Comparison of ENCODE assay signal across 12 cellular contexts in the genomic region with DNA sequence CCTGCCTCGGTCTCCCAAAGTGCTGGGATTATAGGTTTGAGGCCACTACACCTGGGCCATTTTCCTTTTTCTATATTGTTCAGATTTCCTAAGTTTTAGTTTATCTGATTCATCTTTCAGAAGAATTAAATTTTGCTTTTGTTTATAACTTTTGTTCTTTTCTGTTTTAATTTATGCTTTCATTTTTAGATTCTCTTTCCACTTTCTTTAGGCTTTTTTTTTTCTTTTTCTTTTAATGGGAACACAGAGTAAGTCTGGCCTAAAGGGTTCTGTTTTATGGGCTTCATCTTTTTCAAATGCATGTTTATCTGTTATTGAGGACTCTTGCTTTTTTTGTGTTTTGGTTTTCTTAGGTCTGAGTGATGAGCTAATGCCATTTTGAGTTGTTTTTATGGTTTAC. TPM values are rescaled to one million over a fixed set of nuclear protein-coding genes. Genes with fewer than 3 reads are reported as not detected.
DNase-seq lines count a peak whose midpoint lies in the region; ATAC-seq, FAIRE-seq and TF ChIP-seq lines count a peak whose summit lies in the region.
"Had no signal": no experiment of that assay in that cellular context is flagged by ENCODE, and none has a peak within 500 bp of the region (broad histone marks: within the 10 kb centered on the region; RNA-seq: fewer than 3 reads in every experiment).

No MANE protein-coding gene starts in this region.

- TF ChIP-seq CTCF in HepG2 (CRISPR knock-in tag; IDR thresholded peaks at IDR 0.05) = no peak
- TF ChIP-seq CTCF in right lobe of liver (IDR thresholded peaks at IDR 0.05) = no peak
- no peak for TF ChIP-seq CTCF in WTC11 (IDR thresholded peaks at IDR 0.05)

- H3K9me3 Mint-ChIP-seq in effector memory CD8-positive, alpha-beta T cell = no peaks in the 10 kb centered on the region
- no peaks in the 10 kb centered on the region for H3K9me3 Mint-ChIP-seq in WTC11
- H3K9me3 Mint-ChIP-seq: CD8-positive, alpha-beta memory T cell; HFFc6 had no signal

- H3K27me3 ChIP-seq in HepG2 (ENCODE audit: control insufficient read depth in 1 of 2, insufficient read depth in 2 of 2, low read length in 2 of 2) = no peaks in the 10 kb centered on the region
- no peaks in the 10 kb centered on the region for H3K27me3 ChIP-seq in right lobe of liver
- H3K27me3 ChIP-seq in Karpas-422 (ENCODE audit: low read length) = no peaks in the 10 kb centered on the region
- H3K27me3 ChIP-seq: BE2C had no signal

- intact Hi-C loops in HepG2 (cut with micrococcal nuclease; ENCODE audit: unreplicated experiment) = loop anchor here (1.0 to 10.0 kb wide), 4 partner anchors 41 to 348 kb away; no protein-coding TSS in a partner anchor
- intact Hi-C loops in right lobe of liver (cut with DNase I) = no loop called here

- H3K79me2 ChIP-seq in HepG2 (ENCODE audit: insufficient read depth, low read length) (no peaks in the 10 kb centered on the region), Karpas-422 (ENCODE audit: low read length) (peaks cover 88% of the 10 kb centered on the region)

- POLR2A ChIA-PET in HepG2 (lab: Yijun Ruan, JAX) (interaction anchor here (1.0 to 1.4 kb wide), 2 partner anchors 43 to 60 kb away, joined by 3 to 4 read pairs; no protein-coding TSS in a partner anchor), WTC11 (lab: Charles Lee) (interaction anchor here (0.5 kb wide), 1 partner anchor 413 kb away, joined by 3 read pairs; no protein-coding TSS in a partner anchor)

- ATAC-seq in HepG2 (no peak), right lobe of liver (no peak), HG03097 (IDR thresholded peaks at IDR 0.05; ENCODE audit: low FRiP score, unreplicated experiment) (no peak), WTC11 (no peak)
- ATAC-seq in effector memory CD8-positive, alpha-beta T cell (replicated peaks) = no peak

- peaks cover 24 to 27% of the 10 kb centered on the region in 2 donors for H3K4me1 Mint-ChIP-seq in effector memory CD8-positive, alpha-beta T cell (ENCODE audit: low read depth in 2 of 2)
- no peaks in the 10 kb centered on the region for H3K4me1 Mint-ChIP-seq in WTC11
- H3K4me1 Mint-ChIP-seq: GM23338 had no signal

- H3K4me1 ChIP-seq in HepG2 (ENCODE audit: insufficient read depth, low read length) = no peaks in the 10 kb centered on the region
- no peaks in the 10 kb centered on the region for H3K4me1 ChIP-seq in right lobe of liver
- H3K4me1 ChIP-seq in Karpas-422 (ENCODE audit: low read length) = peaks cover 74% of the 10 kb centered on the region
- H3K4me1 ChIP-seq: BE2C had no signal

- peak overlapping the region; percentile 6 to 8 for H3K27ac Mint-ChIP-seq in effector memory CD8-positive, alpha-beta T cell
- H3K27ac Mint-ChIP-seq in WTC11 = no peak overlapping the region
- H3K27ac Mint-ChIP-seq: GM23338, HFFc6 had no signal

- H3K9me3 ChIP-seq in HepG2 (ENCODE audit: low read length) = no peaks in the 10 kb centered on the region
- no peaks in the 10 kb centered on the region for H3K9me3 ChIP-seq in right lobe of liver
- H3K9me3 ChIP-seq in Karpas-422 (ENCODE audit: low read length) = no peaks in the 10 kb centered on the region
- H3K9me3 ChIP-seq: BE2C had no signal

- in situ Hi-C loops in HepG2 (cut with HindIII; ENCODE audit: extremely low pct_ligation_motif_present, low pct_unique_long_range_greater_than_20kb) = loop anchor here (10.0 kb wide), 1 partner anchor 48 kb away; no protein-coding TSS in a partner anchor

- H3K36me3 ChIP-seq in HepG2 (replicated peaks in 1 of 2; ENCODE audit: control insufficient read depth in 1 of 2, insufficient read depth in 2 of 2, low read length in 2 of 2) (no peaks in the 10 kb centered on the region), right lobe of liver (no peaks in the 10 kb centered on the region), Karpas-422 (ENCODE audit: insufficient read depth, low read length) (no peaks in the 10 kb centered on the region)
- H3K36me3 ChIP-seq: BE2C had no signal

- CTCF ChIA-PET in HepG2 (lab: Yijun Ruan, JAX; ENCODE audit: low intra/inter-chr PET ratio, low total read pairs) = interaction anchor here (1.3 to 2.0 kb wide), 3 partner anchors 49 to 82 kb away, joined by 4 to 8 read pairs (median 5); partner anchors contain the start of gene INIP
- CTCF ChIA-PET in WTC11 (lab: Charles Lee) = interaction anchor here (0.5 to 1.6 kb wide), 20 partner anchors 9 to 680 kb away, joined by 3 to 15 read pairs (median 4); partner anchors contain the start of genes INIP and SNX30

- TF ChIP-seq EP300 in HepG2 (IDR thresholded peaks at IDR 0.05; ENCODE audit: low read depth in 2 of 2, low read length in 2 of 2) (no peak), HepG2 (CRISPR knock-in tag; IDR thresholded peaks at IDR 0.05; ENCODE audit: borderline replicate concordance) (no peak)

- H3K27ac ChIP-seq in HepG2 (ENCODE audit: extremely low read length, insufficient read depth, low read length) (no peak overlapping the region), right lobe of liver (no peak overlapping the region), Karpas-422 (ENCODE audit: low read length) (peak overlapping the region; percentile 59)

- no peaks in the 10 kb centered on the region for H3K27me3 Mint-ChIP-seq in effector memory CD8-positive, alpha-beta T cell
- no peaks in the 10 kb centered on the region for H3K27me3 Mint-ChIP-seq in WTC11 (ENCODE audit: low read depth)
- H3K27me3 Mint-ChIP-seq: CD4-positive, CD25-positive, alpha-beta regulatory T cell had no signal

- TF ChIP-seq RAD21 in HepG2 (CRISPR knock-in tag; IDR thresholded peaks at IDR 0.05) = no peak

- H3K4me2 ChIP-seq in HepG2 (ENCODE audit: low read depth, low read length) (no peak overlapping the region), Karpas-422 (ENCODE audit: low read depth, low read length, poor library complexity, severe bottlenecking) (peak overlapping the region; percentile 36)
- H3K4me2 ChIP-seq: GM23338 had no signal

- H4K20me1 ChIP-seq in HepG2 (ENCODE audit: insufficient read depth, low read length) = no peaks in the 10 kb centered on the region
- no peaks in the 10 kb centered on the region for H4K20me1 ChIP-seq in Karpas-422 (ENCODE audit: insufficient read depth, low read depth, low read length)

- WGBS in HepG2 (ENCODE audit: low lambda C conversion rate) = 89% methylated on average over 1 of the region's 1 CpG
- 100% methylated on average over 1 of the region's 1 CpG for whole genome bisulfite sequencing in right lobe of liver (ENCODE audit: insufficient coverage, low coverage, low lambda C conversion rate, missing lambda C conversion rate)

- no peak for DNase-seq in HepG2 (ENCODE audit: low spot score)
- DNase-seq in right lobe of liver = no peak
- no peak for DNase-seq in Karpas-422
- DNase-seq in effector memory CD8-positive, alpha-beta T cell = no peak
- no peak for DNase-seq in WTC11 (ENCODE audit: low spot score)
- DNase-seq in activated CD4-positive, alpha-beta T cell treated with anti-CD3 and anti-CD28 coated beads for 4 hours = no peak

- no peaks in the 10 kb centered on the region for H3K36me3 Mint-ChIP-seq in effector memory CD8-positive, alpha-beta T cell (ENCODE audit: insufficient read depth)
- no peaks in the 10 kb centered on the region for H3K36me3 Mint-ChIP-seq in WTC11
- H3K36me3 Mint-ChIP-seq: CD4-positive, CD25-positive, alpha-beta regulatory T cell; CD8-positive, alpha-beta memory T cell had no signal

- FAIRE-seq in HepG2 (lab: Jason Lieb, UNC) = no peak

- TF ChIP-seq POLR2A in HepG2 (IDR thresholded peaks at IDR 0.05; ENCODE audit: insufficient read depth in 1 of 2, low read depth in 2 of 2, low read length in 2 of 2) (no peak), right lobe of liver (IDR thresholded peaks at IDR 0.05) (no peak)

- no peak overlapping the region for H3K4me3 Mint-ChIP-seq in effector memory CD8-positive, alpha-beta T cell
- no peak overlapping the region for H3K4me3 Mint-ChIP-seq in WTC11
- H3K4me3 Mint-ChIP-seq: CD4-positive, CD25-positive, alpha-beta regulatory T cell; CD8-positive, alpha-beta memory T cell; GM23338; HFFc6 had no signal

- no TSS peak for BruUV-seq in HepG2 (replicated peaks; lab: Mats Ljungman, UMichigan)

- H3K9me2 ChIP-seq in Karpas-422 (replicated peaks; ENCODE audit: insufficient read depth, low read length) = no peaks in the 10 kb centered on the region

- H3K4me3 ChIP-seq in HepG2 (replicated peaks in 1 of 3; ENCODE audit: insufficient read depth in 1 of 3, low read depth in 2 of 3, low read length in 3 of 3) (no peak overlapping the region), right lobe of liver (no peak overlapping the region), Karpas-422 (ENCODE audit: low read length) (no peak overlapping the region)
- H3K4me3 ChIP-seq: GM23338 had no signal

- H2AFZ ChIP-seq in HepG2 (ENCODE audit: low read length) = no peak overlapping the region
- no peak overlapping the region for H2AFZ ChIP-seq in Karpas-422 (ENCODE audit: low read length)
- H2AFZ ChIP-seq: GM23338 had no signal

- H3K9ac ChIP-seq in HepG2 (ENCODE audit: insufficient read depth, low read depth, low read length) (no peak overlapping the region), Karpas-422 (ENCODE audit: low read length) (peak overlapping the region; percentile 41)

TF ChIP-seq in WTC11, 78 proteins besides CTCF, POLR2A, EP300 and RAD21 (continues in another document):
- no peak for TF ChIP-seq ETV6 (CRISPR knock-in tag; IDR thresholded peaks at IDR 0.05)

RNA-seq across cellular contexts. Expression of gene SNX30, which starts 42.1 kb away (rescaled TPM):
- total RNA-seq in HepG2 (2016; rRNA removed; fragmentation: Illumina TruSeq; extraction: Trizol) (12.4 and 18.9 TPM in 2 replicates), right lobe of liver (1 to 10 TPM; 5.2 to 9.0 (median 7.5) TPM), WTC11 (2021) (11.8 to 13.4 TPM (median 12.1 TPM) in 3 replicates)
- total RNA-seq in HepG2 (2016; cell fraction: cytosol; rRNA removed; fragmentation: Illumina TruSeq; extraction: Trizol; ENCODE audit: low read depth) = 1.1 and 1.5 TPM in 2 replicates
- 12.6 and 18.4 TPM in 2 replicates for total RNA-seq in HepG2 (2016; cell fraction: insoluble cytoplasmic fraction; rRNA removed; fragmentation: Illumina TruSeq; extraction: Trizol)
- total RNA-seq in HepG2 (2016; cell fraction: membrane; rRNA removed; fragmentation: Illumina TruSeq; extraction: Trizol) = 5.4 and 5.7 TPM in 2 replicates
- total RNA-seq in HepG2 (2016; cell fraction: nucleus; rRNA removed; fragmentation: Illumina TruSeq; extraction: Trizol) = 10.8 and 11.5 TPM in 2 replicates
- polyA plus RNA-seq in HepG2 (2011; rRNA removed) = 4.4 TPM in 2 replicates
- polyA plus RNA-seq in HepG2 (2011; cell fraction: cytosol; rRNA removed) = 4.3 and 5.1 TPM in 2 replicates
- polyA plus RNA-seq in HepG2 (2011; cell fraction: nucleus; rRNA removed) = 4.9 and 6.3 TPM in 2 replicates
- polyA plus RNA-seq in HepG2 (2012) = 6.1 and 6.8 TPM in 2 replicates
- 0.32 and 0.33 TPM in 2 replicates for polyA plus RNA-seq in HepG2 (2016; cell fraction: cytosol; fragmentation: Illumina TruSeq; extraction: Trizol; ENCODE audit: low read depth)
- polyA plus RNA-seq in HepG2 (2016; cell fraction: insoluble cytoplasmic fraction; fragmentation: Illumina TruSeq; extraction: Trizol; ENCODE audit: low read depth) = 11.2 and 11.4 TPM in 2 replicates
- 1.5 TPM in 2 replicates for polyA plus RNA-seq in HepG2 (2016; cell fraction: membrane; fragmentation: Illumina TruSeq; extraction: Trizol; ENCODE audit: low read depth)
- 7.7 and 8.6 TPM in 2 replicates for polyA plus RNA-seq in HepG2 (2016; cell fraction: nucleus; fragmentation: Illumina TruSeq; extraction: Trizol; ENCODE audit: insufficient read depth, low read depth)
- polyA minus RNA-seq in HepG2 (2011; rRNA and poly(A)+ RNA removed; ENCODE audit: low replicate concordance) = 5.0 and 13.7 TPM in 2 replicates
- 8.2 and 8.9 TPM in 2 replicates for polyA minus RNA-seq in HepG2 (2011; cell fraction: cytosol; rRNA and poly(A)+ RNA removed)
- 11.2 and 12.4 TPM in 2 replicates for polyA minus RNA-seq in HepG2 (2011; cell fraction: nucleus; rRNA and poly(A)+ RNA removed)
- 41.1 and 43.8 TPM in 2 replicates for total RNA-seq in Karpas-422 (2014; rRNA removed; shearing (Covaris generic); ENCODE audit: low replicate concordance)
